ENCODE assay signal across 19 cellular contexts in genomic region chrX:104428231-104428630, GRCh38.
DNase-seq lines count a peak whose midpoint lies in the region; ATAC-seq lines count a peak whose summit lies in the region.
"Had no signal": no experiment of that assay in that cellular context is flagged by ENCODE, and none has a peak within 500 bp of the region (broad histone marks: within the 10 kb centered on the region; RNA-seq: fewer than 3 reads in every experiment).

No MANE protein-coding gene starts in this region.

- H3K9me3 Mint-ChIP-seq in activated naive CD4-positive, alpha-beta T cell treated with anti-CD3 and anti-CD28 coated beads, Interleukin-2, amount 50 U/mL, for 72 hours, result no peaks in the 10 kb centered on the region

- ATAC-seq in activated naive CD4-positive, alpha-beta T cell treated with anti-CD3 and anti-CD28 coated beads, Interleukin-2, amount 50 U/mL, for 72 hours, result no peak
- ATAC-seq in GM18502 (IDR thresholded peaks at IDR 0.05; ENCODE audit: poor library complexity, unreplicated experiment) (no peak), esophagus mucosa (no peak), HG03095 (IDR thresholded peaks at IDR 0.05; ENCODE audit: unreplicated experiment) (no peak)

- no peak overlapping the region for H3K27ac Mint-ChIP-seq in activated naive CD4-positive, alpha-beta T cell treated with anti-CD3 and anti-CD28 coated beads, Interleukin-2, amount 50 U/mL, for 72 hours
- H3K27ac Mint-ChIP-seq: CD14-positive monocyte had no signal

- H3K36me3 Mint-ChIP-seq in activated naive CD4-positive, alpha-beta T cell treated with anti-CD3 and anti-CD28 coated beads, Interleukin-2, amount 50 U/mL, for 72 hours, result no peaks in the 10 kb centered on the region
- H3K36me3 Mint-ChIP-seq: CD14-positive monocyte had no signal

- DNase-seq in ELR (ENCODE audit: low read depth) (peak; percentile 48), LHCN-M2 (ENCODE audit: low read depth) (peak; percentile 6), amniotic epithelial cell (ENCODE audit: low read depth) (peak; percentile 33), iris pigment epithelial cell (ENCODE audit: low read depth) (peak; percentile 1)
- DNase-seq in activated naive CD4-positive, alpha-beta T cell treated with anti-CD3 and anti-CD28 coated beads, Interleukin-2, amount 50 U/mL, for 72 hours (ENCODE audit: low spot score in 2 of 2), result no peak
- DNase-seq: GDM1; Kasumi-1; NCI-H1092; NCI-H1436 treated with DMSO at 0.1 percent for 48 hours; NCI-H1930; NCI-H2227 treated with DMSO at 0.1 percent for 48 hours; NCI-H510A; NK-92 treated with Interleukin-12 subunit alpha and Interleukin-12 subunit beta, amount 100 ng/mL, for 24 hours; SHP77 treated with DMSO at 0.1 percent for 48 hours; SW 1271 had no signal

Comparison
In these comparisons a context has a peak if more than half of its experiments do, and no peak if none do; other contexts are left out.
1. DNase-seq: peak in ELR (single experiment), LHCN-M2 (single experiment), amniotic epithelial cell (single experiment) and iris pigment epithelial cell (single experiment); none in activated naive CD4-positive, alpha-beta T cell treated with anti-CD3 and anti-CD28 coated beads, Interleukin-2, amount 50 U/mL, for 72 hours (0 of 2).